Comparison of ENCODE assay signal across 18 cellular contexts in genomic region chr3:101303836-101304235, GRCh38. TPM values are rescaled to one million over a fixed set of nuclear protein-coding genes. Genes with fewer than 3 reads are reported as not detected.
DNase-seq lines count a peak whose midpoint lies in the region; ATAC-seq, FAIRE-seq and TF ChIP-seq lines count a peak whose summit lies in the region.
"Had no signal": no experiment of that assay in that cellular context is flagged by ENCODE, and none has a peak within 500 bp of the region (broad histone marks: within the 10 kb centered on the region; RNA-seq: fewer than 3 reads in every experiment).

No MANE protein-coding gene starts in this region.

- no peaks in the 10 kb centered on the region for H3K9me1 ChIP-seq in IMR-90 (ENCODE audit: insufficient read depth, low read length)

- no peak overlapping the region for H2AFZ ChIP-seq in IMR-90 (replicated peaks; ENCODE audit: low read length, poor library complexity)
- no peak overlapping the region for H2AFZ ChIP-seq in astrocyte (ENCODE audit: low read depth, low read length)

- H3K9ac ChIP-seq in IMR-90 (ENCODE audit: low read depth, low read length): no peak overlapping the region
- H3K9ac ChIP-seq in astrocyte (ENCODE audit: low read length): no peak overlapping the region
- H3K9ac ChIP-seq: BLaER1 had no signal

- intact Hi-C loops in IMR-90 (cut with micrococcal nuclease): no loop called here

- peak overlapping the region; percentile 10 for H2BK20ac ChIP-seq in IMR-90 (ENCODE audit: low read depth, low read length)

- H2AK9ac ChIP-seq in IMR-90 (replicated peaks; ENCODE audit: low read depth, low read length, poor library complexity): no peak overlapping the region

- TF ChIP-seq CTCF in IMR-90 (conservative IDR thresholded peaks at IDR 0.05; ENCODE audit: low read depth, low read length) (no peak), astrocyte (IDR thresholded peaks at IDR 0.05; ENCODE audit: insufficient read depth, low read depth, low read length) (no peak), mesothelial cell of epicardium (IDR thresholded peaks at IDR 0.05; ENCODE audit: unreplicated experiment) (no peak)

- H3K27ac ChIP-seq in IMR-90 (ENCODE audit: insufficient read depth, low read length) (no peak overlapping the region), astrocyte (ENCODE audit: low read depth, low read length) (no peak overlapping the region)
- H3K27ac ChIP-seq: BLaER1 had no signal

- in situ Hi-C loops in IMR-90 (cut with MboI; ENCODE audit: low sequenced_read_pairs): no loop called here

- peak overlapping the region; percentile 7; the same call in 1 of the 2 replicates for H3K4ac ChIP-seq in IMR-90 (ENCODE audit: low read depth, low read length)

- H4K20me1 ChIP-seq in IMR-90 (ENCODE audit: insufficient read depth, low read length) (no peaks in the 10 kb centered on the region), astrocyte (ENCODE audit: insufficient read depth, low read length) (no peaks in the 10 kb centered on the region)
- H4K20me1 ChIP-seq: BLaER1 had no signal

- H3K9me3 Mint-ChIP-seq in astrocyte (ENCODE audit: unreplicated experiment) (peaks cover 17% of the 10 kb centered on the region), mesothelial cell of epicardium (peaks cover 43% of the 10 kb centered on the region)

- no peak overlapping the region for H4K5ac ChIP-seq in IMR-90 (ENCODE audit: low read depth, low read length)

- H3K36me3 ChIP-seq in IMR-90 (ENCODE audit: control insufficient read depth, insufficient read depth, low read length) (no peaks in the 10 kb centered on the region), astrocyte (ENCODE audit: insufficient read depth, low read length) (no peaks in the 10 kb centered on the region)

- no peak for TF ChIP-seq POLR2A in IMR-90 (IDR thresholded peaks at IDR 0.05; ENCODE audit: low read depth, low read length)

- no peak for FAIRE-seq in astrocyte (lab: Jason Lieb, UNC)
- FAIRE-seq: GM19239, H1 had no signal

- no peak for TF ChIP-seq RAD21 in IMR-90 (IDR thresholded peaks at IDR 0.05; ENCODE audit: low read length)

- DNase-seq in IMR-90 (no peak), astrocyte (ENCODE audit: low read depth) (no peak), mesothelial cell of epicardium (ENCODE audit: low spot score in 2 of 2, unreplicated experiment in 2 of 2) (no peak), HK-2 (ENCODE audit: unreplicated experiment) (no peak), SIG-M5 treated with dmso at 0.1 percent for 504 hours (lab: John Stamatoyannopoulos, UW; ENCODE audit: unreplicated experiment) (no peak), D341Med (ENCODE audit: low spot score) (no peak)
- DNase-seq: 8988T; CD4-positive, alpha-beta memory T cell; DND-41; H9 had no signal

- H3K36me3 Mint-ChIP-seq in astrocyte (ENCODE audit: low read depth, unreplicated experiment): peaks cover 16% of the 10 kb centered on the region
- peaks cover 32% of the 10 kb centered on the region for H3K36me3 Mint-ChIP-seq in mesothelial cell of epicardium

- H3K56ac ChIP-seq in IMR-90 (ENCODE audit: extremely low read depth, insufficient read depth, low read length): peak overlapping the region; percentile 57; the same call in 1 of the 2 replicates

- peak overlapping the region; percentile 48 for H2BK120ac ChIP-seq in IMR-90 (ENCODE audit: low read depth, low read length)

- H3K4me1 ChIP-seq in IMR-90 (ENCODE audit: control insufficient read depth, insufficient read depth, low read length) (no peaks in the 10 kb centered on the region), astrocyte (ENCODE audit: insufficient read depth, low read length) (no peaks in the 10 kb centered on the region)
- H3K4me1 ChIP-seq: BLaER1 had no signal

- dilution Hi-C loops in IMR-90 (cut with HindIII; ENCODE audit: low sequenced_read_pairs, unreplicated experiment): no loop called here

- no TSS peak for BruUV-seq in IMR-90 (replicated peaks; lab: Mats Ljungman, UMichigan)

- H3K4me3 Mint-ChIP-seq in astrocyte (ENCODE audit: unreplicated experiment): no peak overlapping the region
- no peak overlapping the region for H3K4me3 Mint-ChIP-seq in mesothelial cell of epicardium
- H3K4me3 Mint-ChIP-seq: CD14-positive monocyte; CD4-positive, alpha-beta memory T cell; H9 had no signal

- H2BK5ac ChIP-seq in IMR-90 (ENCODE audit: low read depth, low read length, poor library complexity, severe bottlenecking): peak overlapping the region; percentile 89

- H3K27me3 Mint-ChIP-seq in astrocyte (ENCODE audit: low read depth, unreplicated experiment) (no peaks in the 10 kb centered on the region), mesothelial cell of epicardium (ENCODE audit: low read depth) (no peaks in the 10 kb centered on the region)
- H3K27me3 Mint-ChIP-seq: CD4-positive, alpha-beta memory T cell had no signal

- H3K4me3 ChIP-seq in IMR-90 (ENCODE audit: insufficient read depth, low read depth, low read length) (no peak overlapping the region), astrocyte (ENCODE audit: insufficient read depth, low read depth, low read length) (no peak overlapping the region)
- H3K4me3 ChIP-seq: BLaER1, GM12878 had no signal

- H3K14ac ChIP-seq in IMR-90 (replicated peaks; ENCODE audit: low read depth, low read length): no peak overlapping the region

- ATAC-seq in IMR-90 (ENCODE audit: low read depth): peak; percentile 62
- peak; percentile 47 for ATAC-seq in esophagus mucosa

- H4K91ac ChIP-seq in IMR-90 (ENCODE audit: insufficient read depth, low read depth, low read length): peak overlapping the region; percentile 43; the same call in 1 of the 2 replicates

- H3K79me2 ChIP-seq in astrocyte (ENCODE audit: insufficient read depth, low read length): no peaks in the 10 kb centered on the region

- H3K79me1 ChIP-seq in IMR-90 (ENCODE audit: low read depth in 1 of 2, low read length in 2 of 2): no peaks in the 10 kb centered on the region

- H3K27me3 ChIP-seq in IMR-90 (ENCODE audit: control insufficient read depth, insufficient read depth, low read length) (no peaks in the 10 kb centered on the region), astrocyte (ENCODE audit: insufficient read depth, low read length) (no peaks in the 10 kb centered on the region)
- H3K27me3 ChIP-seq: BLaER1 had no signal

- H3K4me2 ChIP-seq in IMR-90 (ENCODE audit: low read depth, low read length): no peak overlapping the region; the same call in 1 of the 2 replicates
- peak overlapping the region; percentile 30 for H3K4me2 ChIP-seq in astrocyte (ENCODE audit: low read length)
- H3K4me2 ChIP-seq: BLaER1 had no signal

- peaks cover 7% of the 10 kb centered on the region for H3K9me3 ChIP-seq in IMR-90 (ENCODE audit: control insufficient read depth, insufficient read depth, low read length)
- no peaks in the 10 kb centered on the region for H3K9me3 ChIP-seq in astrocyte (ENCODE audit: insufficient read depth, low read depth, low read length)

- H3K27ac Mint-ChIP-seq in astrocyte (ENCODE audit: unreplicated experiment) (no peak overlapping the region), mesothelial cell of epicardium (peak overlapping the region; percentile 12)
- H3K27ac Mint-ChIP-seq: CD14-positive monocyte; CD4-positive, alpha-beta memory T cell; H9 had no signal

- no peak overlapping the region for H3K18ac ChIP-seq in IMR-90 (ENCODE audit: low read depth, low read length)

- CTCF ChIA-PET in IMR-90 (lab: Yijun Ruan, JAX): no interaction called here

- POLR2A ChIA-PET in IMR-90 (lab: Charles Lee; ENCODE audit: unreplicated experiment): no interaction called here

- H3K4me1 Mint-ChIP-seq in astrocyte (ENCODE audit: low read depth, unreplicated experiment): no peaks in the 10 kb centered on the region
- H3K4me1 Mint-ChIP-seq in mesothelial cell of epicardium: peaks cover 12% of the 10 kb centered on the region
- H3K4me1 Mint-ChIP-seq: CD14-positive monocyte had no signal

- no peak overlapping the region for H2AK5ac ChIP-seq in IMR-90 (ENCODE audit: low read depth, low read length)

- H3K23ac ChIP-seq in IMR-90 (ENCODE audit: low read depth, low read length): peak overlapping the region; percentile 18; the same call in 1 of the 2 replicates

- peak overlapping the region; percentile 55; the same call in 2 of the 3 replicates for H2BK15ac ChIP-seq in IMR-90 (ENCODE audit: low read depth, low read length)

- peak overlapping the region; percentile 36 to 67; a peak in 2 of 4 replicates for H4K8ac ChIP-seq in IMR-90 (ENCODE audit: low read depth in 2 of 2, low read length in 2 of 2)

TF ChIP-seq in IMR-90, 13 proteins besides CTCF, POLR2A, EP300 and RAD21 (continues in another document):
- TF ChIP-seq FOS (IDR thresholded peaks at IDR 0.05; ENCODE audit: low read depth, low read length): no peak
- TF ChIP-seq NFE2L2 (IDR thresholded peaks at IDR 0.05; ENCODE audit: low read depth, low read length): no peak
- no peak for TF ChIP-seq RFX5 (IDR thresholded peaks at IDR 0.05; ENCODE audit: low read depth, low read length)
- TF ChIP-seq BHLHE40 (IDR thresholded peaks at IDR 0.05; ENCODE audit: low read depth, low read length): no peak
- no peak for TF ChIP-seq RCOR1 (IDR thresholded peaks at IDR 0.05; ENCODE audit: insufficient replicate concordance, low read length)
- TF ChIP-seq USF2 (IDR thresholded peaks at IDR 0.05; ENCODE audit: low read depth, low read length): no peak
- TF ChIP-seq ELK1 (IDR thresholded peaks at IDR 0.05; ENCODE audit: borderline replicate concordance, low read depth, low read length): no peak
- TF ChIP-seq CHD1 (IDR thresholded peaks at IDR 0.05; ENCODE audit: low read depth, low read length): no peak
- TF ChIP-seq MAZ (IDR thresholded peaks at IDR 0.05; ENCODE audit: borderline replicate concordance, low read depth, low read length): no peak

RNA-seq across cellular contexts. Expression of gene IMPG2, which starts 16.5 kb away (rescaled TPM):
- 0.18 and 0.28 TPM in 2 replicates for total RNA-seq in IMR-90 (2012; rRNA removed)
- polyA plus RNA-seq in IMR-90 (2012; rRNA removed): 0.06 and 0.10 TPM in 2 replicates
- polyA plus RNA-seq in IMR-90 (2012; cell fraction: cytosol; rRNA removed): 0.01 and 0.02 TPM in 2 replicates
- 0.11 and 0.77 TPM in 2 replicates for polyA plus RNA-seq in IMR-90 (2012; cell fraction: nucleus; rRNA removed; ENCODE audit: low replicate concordance)
- 0.26 and 0.30 TPM in 2 replicates for total RNA-seq in astrocyte
- total RNA-seq in esophagus mucosa: 0.08 TPM
- total RNA-seq in mesothelial cell of epicardium: 0.59 to 0.69 TPM (median 0.69 TPM) in 3 replicates
- total RNA-seq: G401, HT1080 had no signal
